Comparison of ENCODE assay signal across 10 cellular contexts in the genomic region with DNA sequence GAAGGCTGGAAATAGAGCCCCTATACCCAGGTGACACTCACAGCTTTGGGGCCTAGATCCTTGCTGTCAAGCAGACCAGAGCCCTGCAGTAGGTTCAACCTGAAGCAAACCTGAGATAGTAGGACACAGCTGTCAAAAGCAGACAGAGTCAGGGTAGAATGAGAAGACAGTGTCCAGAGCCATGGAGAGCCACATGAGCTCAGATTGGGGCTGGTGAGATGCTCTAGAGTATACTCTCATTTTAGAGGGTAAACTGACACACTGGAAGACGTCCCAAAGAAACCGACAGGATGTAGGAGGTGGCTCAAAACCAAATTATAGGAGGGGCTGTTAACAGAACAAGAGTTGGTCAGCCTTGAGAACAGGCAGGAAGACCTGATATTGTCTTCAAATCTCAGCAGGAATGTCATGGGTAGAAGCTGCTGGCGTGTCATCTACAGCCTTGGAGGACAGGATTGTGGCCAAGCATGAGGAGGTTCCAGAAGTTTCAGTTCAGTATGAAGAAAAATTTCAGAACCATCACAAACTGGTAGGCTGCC. TPM values are rescaled to one million over a fixed set of nuclear protein-coding genes. Genes with fewer than 3 reads are reported as not detected.
DNase-seq lines count a peak whose midpoint lies in the region; ATAC-seq and TF ChIP-seq lines count a peak whose summit lies in the region.
"Had no signal": no experiment of that assay in that cellular context is flagged by ENCODE, and none has a peak within 500 bp of the region (broad histone marks: within the 10 kb centered on the region; RNA-seq: fewer than 3 reads in every experiment).

No MANE protein-coding gene starts in this region.

- H4K20me1 ChIP-seq in DND-41 (ENCODE audit: insufficient read depth, low read length), result peaks cover 17% of the 10 kb centered on the region

- H3K4me1 Mint-ChIP-seq in activated T-helper 17 cell treated with anti-CD3 and anti-CD28 coated beads, Interleukin-2, amount 50 U/mL, for 72 hours, result peaks cover 33% of the 10 kb centered on the region
- H3K4me1 Mint-ChIP-seq in nephron progenitor cell, result peaks cover 28% of the 10 kb centered on the region

- H3K36me3 Mint-ChIP-seq in activated T-helper 17 cell treated with anti-CD3 and anti-CD28 coated beads, Interleukin-2, amount 50 U/mL, for 72 hours (ENCODE audit: low read depth), result peaks cover 57% of the 10 kb centered on the region
- no peaks in the 10 kb centered on the region for H3K36me3 Mint-ChIP-seq in nephron progenitor cell (ENCODE audit: low read depth)

- WGBS in body of pancreas, 2 donors, result 64 to 67% methylated on average over 3 of the region's 3 CpGs

- peak overlapping the region; percentile 69 for H3K4me2 ChIP-seq in DND-41 (ENCODE audit: insufficient read depth, low read length)

- H3K27ac ChIP-seq in DND-41 (ENCODE audit: low read length) (peak overlapping the region; percentile 100), body of pancreas (peak overlapping the region in 2 of 4 donors; percentile 24 to 29)
- H3K27ac ChIP-seq: dorsolateral prefrontal cortex had no signal

- H3K79me2 ChIP-seq in DND-41 (ENCODE audit: insufficient read depth, low read length), result peaks cover 51% of the 10 kb centered on the region

- TF ChIP-seq CTCF in DND-41 (IDR thresholded peaks at IDR 0.05; ENCODE audit: borderline replicate concordance, extremely low read depth, low read length, poor library complexity, severe bottlenecking) (peak; percentile 5), nephron progenitor cell (IDR thresholded peaks at IDR 0.05) (no peak), body of pancreas (IDR thresholded peaks at IDR 0.05) (no peak)

- H3K4me3 Mint-ChIP-seq in activated T-helper 17 cell treated with anti-CD3 and anti-CD28 coated beads, Interleukin-2, amount 50 U/mL, for 72 hours, result peak overlapping the region; percentile 91
- no peak overlapping the region for H3K4me3 Mint-ChIP-seq in nephron progenitor cell

- peak; percentile 16 for ATAC-seq in DND-41 (ENCODE audit: insufficient read depth, low read depth)
- ATAC-seq in GM21528 (IDR thresholded peaks at IDR 0.05; ENCODE audit: low FRiP score, unreplicated experiment), result peak; percentile 5
- ATAC-seq in activated T-helper 17 cell treated with anti-CD3 and anti-CD28 coated beads, Interleukin-2, amount 50 U/mL, for 72 hours (replicated peaks), result peak; percentile 8
- no peak for ATAC-seq in GM21723 (IDR thresholded peaks at IDR 0.05; ENCODE audit: unreplicated experiment)
- ATAC-seq in body of pancreas, result no peak
- ATAC-seq: Panc1 had no signal

- H3K27ac Mint-ChIP-seq in activated T-helper 17 cell treated with anti-CD3 and anti-CD28 coated beads, Interleukin-2, amount 50 U/mL, for 72 hours, result peak overlapping the region; percentile 97
- peak overlapping the region; percentile 59 for H3K27ac Mint-ChIP-seq in nephron progenitor cell

- no peaks in the 10 kb centered on the region for H3K9me3 Mint-ChIP-seq in activated T-helper 17 cell treated with anti-CD3 and anti-CD28 coated beads, Interleukin-2, amount 50 U/mL, for 72 hours
- H3K9me3 Mint-ChIP-seq in nephron progenitor cell, result no peaks in the 10 kb centered on the region

- peaks cover 46% of the 10 kb centered on the region for H3K36me3 ChIP-seq in DND-41 (ENCODE audit: insufficient read depth, low read length)
- H3K36me3 ChIP-seq in body of pancreas (replicated peaks in 1 of 2; ENCODE audit: insufficient read depth in 1 of 2, low read depth in 2 of 2), result no peaks in the 10 kb centered on the region

- no peaks in the 10 kb centered on the region for H3K27me3 ChIP-seq in DND-41 (ENCODE audit: insufficient read depth, low read length, poor library complexity)
- no peaks in the 10 kb centered on the region for H3K27me3 ChIP-seq in body of pancreas
- H3K27me3 ChIP-seq: dorsolateral prefrontal cortex had no signal

- TF ChIP-seq POLR2A in body of pancreas (IDR thresholded peaks at IDR 0.05), result no peak

- intact Hi-C loops in body of pancreas (cut with DNase I), result no loop called here

- H3K4me3 ChIP-seq in DND-41 (ENCODE audit: low read depth in 1 of 2, low read length in 2 of 2), result peak overlapping the region; percentile 84 to 85
- H3K4me3 ChIP-seq in body of pancreas, result no peak overlapping the region
- H3K4me3 ChIP-seq: dorsolateral prefrontal cortex had no signal

- H3K27me3 Mint-ChIP-seq in activated T-helper 17 cell treated with anti-CD3 and anti-CD28 coated beads, Interleukin-2, amount 50 U/mL, for 72 hours, result no peaks in the 10 kb centered on the region
- peaks cover 9% of the 10 kb centered on the region for H3K27me3 Mint-ChIP-seq in nephron progenitor cell (ENCODE audit: low read depth, poor library complexity)

- no peak overlapping the region for H2AFZ ChIP-seq in DND-41 (ENCODE audit: low read depth, low read length)

- DNase-seq in DND-41 (peak; percentile 72), nephron progenitor cell (no peak), NOMO-1 treated with dmso at 0.1 percent for 144 hours (lab: John Stamatoyannopoulos, UW; ENCODE audit: unreplicated experiment) (no peak), MV-4-11 (lab: John Stamatoyannopoulos, UW) (no peak), body of pancreas (no peak)
- DNase-seq: dorsolateral prefrontal cortex had no signal

- H3K9ac ChIP-seq in DND-41 (ENCODE audit: low read depth, low read length), result peak overlapping the region; percentile 99

- H3K4me1 ChIP-seq in DND-41 (ENCODE audit: insufficient read depth, low read length) (peaks cover 77% of the 10 kb centered on the region), body of pancreas (peaks cover 51% of the 10 kb centered on the region)

- H3K9me3 ChIP-seq in DND-41 (ENCODE audit: insufficient read depth, low read length, severe bottlenecking) (no peaks in the 10 kb centered on the region), body of pancreas (no peaks in the 10 kb centered on the region)

RNA-seq across cellular contexts. Expression of a gene that starts 11.5 kb away (rescaled TPM):
- 10 to 100 TPM; 27.4 to 40.1 TPM for total RNA-seq in activated T-helper 17 cell treated with anti-CD3 and anti-CD28 coated beads, Interleukin-2, amount 50 U/mL, for 72 hours
- 10 to 100 TPM; 34.8 to 44.8 TPM for total RNA-seq in body of pancreas

RNA-seq across cellular contexts. Expression of a gene that starts 40.6 kb away (rescaled TPM):
- 10 to 100 TPM; 32.2 to 41.1 TPM for total RNA-seq in activated T-helper 17 cell treated with anti-CD3 and anti-CD28 coated beads, Interleukin-2, amount 50 U/mL, for 72 hours
- total RNA-seq in body of pancreas, result 10 to 100 TPM in 1 of 2 donors, 1 to 10 TPM in 1; 8.9 to 17.9 TPM

RNA-seq across cellular contexts. Expression of a gene that starts 54.9 kb away (rescaled TPM):
- total RNA-seq in activated T-helper 17 cell treated with anti-CD3 and anti-CD28 coated beads, Interleukin-2, amount 50 U/mL, for 72 hours, result 100 to 1,000 TPM; 432 to 559 TPM
- 10 to 100 TPM; 60.3 to 60.4 TPM for total RNA-seq in body of pancreas

Comparison
In these comparisons a context has a peak if more than half of its experiments do, and no peak if none do; other contexts are left out.
1. ATAC-seq: peak in DND-41 (single experiment), GM21528 (single experiment) and activated T-helper 17 cell treated with anti-CD3 and anti-CD28 coated beads, Interleukin-2, amount 50 U/mL, for 72 hours (single experiment); none in GM21723 (single experiment) and body of pancreas (single experiment).
2. H3K4me3 ChIP-seq: peak in DND-41 (2 of 2); none in body of pancreas (0 of 2).
3. RNA of a gene that starts 54.9 kb away (total RNA-seq): 432 to 559 TPM in activated T-helper 17 cell treated with anti-CD3 and anti-CD28 coated beads, Interleukin-2, amount 50 U/mL, for 72 hours; 60.3 to 60.4 TPM in body of pancreas; every median in the first group is over 4 times any median in the second.